Comparison of ENCODE assay signal across 12 cellular contexts in genomic region chr6:5190467-5190866, GRCh38.
DNase-seq lines count a peak whose midpoint lies in the region; ATAC-seq, FAIRE-seq and TF ChIP-seq lines count a peak whose summit lies in the region.
"Had no signal": no experiment of that assay in that cellular context is flagged by ENCODE, and none has a peak within 500 bp of the region (broad histone marks: within the 10 kb centered on the region; RNA-seq: fewer than 3 reads in every experiment).

No MANE protein-coding gene starts in this region.

- TF ChIP-seq POLR2A in NB4 (IDR thresholded peaks at IDR 0.05; ENCODE audit: extremely low read depth, insufficient read length): no peak
- TF ChIP-seq POLR2A in endothelial cell of umbilical vein (IDR thresholded peaks at IDR 0.05; ENCODE audit: low read depth, low read length): no peak

- no peak overlapping the region for H2BK15ac ChIP-seq in mesenchymal stem cell (ENCODE audit: low read depth, poor library complexity, severe bottlenecking)

- H3K4me1 ChIP-seq in endothelial cell of umbilical vein (ENCODE audit: control insufficient read depth, extremely low read depth, insufficient read depth, low read length): peaks cover 16% of the 10 kb centered on the region
- H3K4me1 ChIP-seq in mesenchymal stem cell (ENCODE audit: control insufficient read depth, insufficient read depth, low read depth, low read length): peaks cover 4% of the 10 kb centered on the region

- H2BK5ac ChIP-seq in mesenchymal stem cell (ENCODE audit: low read depth, low read length, poor library complexity, severe bottlenecking): no peak overlapping the region

- POLR2A ChIA-PET in endothelial cell of umbilical vein (lab: Charles Lee): no interaction called here

- no peak overlapping the region for H3K14ac ChIP-seq in mesenchymal stem cell (ENCODE audit: low read length in 2 of 2)

- H3K4me1 Mint-ChIP-seq in natural killer cell treated with Interleukin-12 subunit alpha and Interleukin-12 subunit beta and Interleukin-15 and Interleukin-18, amount 100 ng/mL, for 72 hours (ENCODE audit: low read depth in 2 of 2): no peaks in the 10 kb centered on the region

- dilution Hi-C loops in endothelial cell of umbilical vein (cut with MboI; ENCODE audit: extremely low pct_ligation_motif_present, low sequenced_read_pairs): no loop called here

- H3K9ac ChIP-seq in endothelial cell of umbilical vein (replicated peaks; ENCODE audit: extremely low read depth, insufficient read depth, low read length) (no peak overlapping the region), mesenchymal stem cell (ENCODE audit: low read length) (peak overlapping the region; percentile 64)

- no peak overlapping the region for H4K91ac ChIP-seq in mesenchymal stem cell (ENCODE audit: low read length)

- H3K27ac ChIP-seq in endothelial cell of umbilical vein (ENCODE audit: insufficient read depth, low read depth, low read length) (peak overlapping the region; percentile 37), mesenchymal stem cell (ENCODE audit: low read length, poor library complexity, severe bottlenecking) (peak overlapping the region; percentile 48)
- H3K27ac ChIP-seq: adrenal gland had no signal

- no peaks in the 10 kb centered on the region for H3K9me3 Mint-ChIP-seq in natural killer cell treated with Interleukin-12 subunit alpha and Interleukin-12 subunit beta and Interleukin-15 and Interleukin-18, amount 100 ng/mL, for 72 hours

- no peak overlapping the region for H3K23ac ChIP-seq in mesenchymal stem cell (ENCODE audit: low read length in 2 of 2)

- H3K4me2 ChIP-seq in endothelial cell of umbilical vein (ENCODE audit: insufficient read depth, low read length) (peak overlapping the region; percentile 8), mesenchymal stem cell (ENCODE audit: low read length, poor library complexity, severe bottlenecking) (no peak overlapping the region)

- no peaks in the 10 kb centered on the region for H4K20me1 ChIP-seq in endothelial cell of umbilical vein (replicated peaks; ENCODE audit: control insufficient read depth, extremely low read depth, insufficient read depth, low read length)

- H3K79me2 ChIP-seq in endothelial cell of umbilical vein (ENCODE audit: control insufficient read depth, insufficient read depth, low read length): no peaks in the 10 kb centered on the region

- peaks cover 13% of the 10 kb centered on the region for H3K79me1 ChIP-seq in mesenchymal stem cell (replicated peaks; ENCODE audit: low read length, poor library complexity, severe bottlenecking)

- H3K27me3 ChIP-seq in endothelial cell of umbilical vein (ENCODE audit: control insufficient read depth in 2 of 2, insufficient read depth in 2 of 2, low read length in 2 of 2): no peaks in the 10 kb centered on the region
- H3K27me3 ChIP-seq in mesenchymal stem cell (ENCODE audit: control insufficient read depth in 1 of 2, insufficient read depth in 1 of 2, low read length in 2 of 2): no peaks in the 10 kb centered on the region
- H3K27me3 ChIP-seq: adrenal gland had no signal

- H3K4me3 Mint-ChIP-seq in natural killer cell treated with Interleukin-12 subunit alpha and Interleukin-12 subunit beta and Interleukin-15 and Interleukin-18, amount 100 ng/mL, for 72 hours: no peak overlapping the region

- no peak overlapping the region for H3K4ac ChIP-seq in mesenchymal stem cell (ENCODE audit: low read depth in 1 of 2, low read length in 2 of 2)

- 91% methylated on average over 2 of the region's 4 CpGs for WGBS in mesenchymal stem cell

- H2BK12ac ChIP-seq in mesenchymal stem cell (ENCODE audit: low read length in 2 of 2): no peak overlapping the region

- BruUV-seq in endothelial cell of umbilical vein (replicated peaks; lab: Mats Ljungman, UMichigan): no TSS peak

- no peak overlapping the region for H3K18ac ChIP-seq in mesenchymal stem cell (ENCODE audit: low read depth in 1 of 2, low read length in 2 of 2)

- intact Hi-C loops in endothelial cell of umbilical vein (cut with micrococcal nuclease): no loop called here

- TF ChIP-seq CTCF in NB4 (IDR thresholded peaks at IDR 0.05; ENCODE audit: low read depth, low read length) (no peak), endothelial cell of umbilical vein (IDR thresholded peaks at IDR 0.05; ENCODE audit: extremely low read depth in 1 of 2, insufficient read depth in 1 of 2, low read depth in 1 of 2, low read length in 2 of 2) (no peak), GM20000 (IDR thresholded peaks at IDR 0.05; ENCODE audit: extremely low read depth, missing control alignments) (no peak)

- no peak overlapping the region for H4K8ac ChIP-seq in mesenchymal stem cell (ENCODE audit: low read length)

- no peak for ATAC-seq in natural killer cell treated with Interleukin-12 subunit alpha and Interleukin-12 subunit beta and Interleukin-15 and Interleukin-18, amount 100 ng/mL, for 72 hours

- no peaks in the 10 kb centered on the region for H3K36me3 Mint-ChIP-seq in natural killer cell treated with Interleukin-12 subunit alpha and Interleukin-12 subunit beta and Interleukin-15 and Interleukin-18, amount 100 ng/mL, for 72 hours

- H3K9me3 ChIP-seq in endothelial cell of umbilical vein (replicated peaks; ENCODE audit: control insufficient read depth, insufficient read depth, low read length): no peaks in the 10 kb centered on the region
- no peaks in the 10 kb centered on the region for H3K9me3 ChIP-seq in mesenchymal stem cell (ENCODE audit: control insufficient read depth, low read length)
- H3K9me3 ChIP-seq: adrenal gland had no signal

- H3K36me3 ChIP-seq in endothelial cell of umbilical vein (ENCODE audit: control insufficient read depth in 2 of 2, extremely low read depth in 1 of 2, insufficient read depth in 2 of 2, low read length in 2 of 2): no peaks in the 10 kb centered on the region
- H3K36me3 ChIP-seq in mesenchymal stem cell (ENCODE audit: control insufficient read depth in 1 of 2, insufficient read depth in 2 of 2, low read depth in 1 of 2, low read length in 2 of 2): peaks cover 0 to 5% of the 10 kb centered on the region in 2 experiments
- H3K36me3 ChIP-seq: adrenal gland had no signal

- no peak overlapping the region for H2AK5ac ChIP-seq in mesenchymal stem cell (ENCODE audit: low read length, severe bottlenecking)

- no peaks in the 10 kb centered on the region for H3K27me3 Mint-ChIP-seq in natural killer cell treated with Interleukin-12 subunit alpha and Interleukin-12 subunit beta and Interleukin-15 and Interleukin-18, amount 100 ng/mL, for 72 hours

- FAIRE-seq in endothelial cell of umbilical vein (lab: Jason Lieb, UNC): peak; percentile 88

- no peak overlapping the region for H3K27ac Mint-ChIP-seq in natural killer cell treated with Interleukin-12 subunit alpha and Interleukin-12 subunit beta and Interleukin-15 and Interleukin-18, amount 100 ng/mL, for 72 hours

- DNase-seq in AG20443 (ENCODE audit: low spot score) (peak; percentile 83), NB4 (ENCODE audit: low read depth) (peak; percentile 28), endothelial cell of umbilical vein (ENCODE audit: low read depth, low spot score) (peak; percentile 88), mesenchymal stem cell (peak; percentile 93), iPS-NIHi11 (ENCODE audit: low spot score) (no peak), NCI-H2029 (lab: John Stamatoyannopoulos, UW) (no peak), GM20000 (ENCODE audit: low spot score) (no peak)
- no peak for DNase-seq in natural killer cell treated with Interleukin-12 subunit alpha and Interleukin-12 subunit beta and Interleukin-15 and Interleukin-18, amount 100 ng/mL, for 72 hours (ENCODE audit: low spot score)
- DNase-seq: activated CD4-positive, alpha-beta T cell treated with anti-CD3 and anti-CD28 coated beads, Interleukin-2, amount 50 U/mL, for 48 hours; DMS53; KG1 had no signal

- CTCF ChIA-PET in endothelial cell of umbilical vein (lab: Charles Lee): interaction anchor here (1.0 to 2.4 kb wide), 9 partner anchors 11 to 199 kb away, joined by 3 to 11 read pairs (median 5); partner anchors contain the start of gene LYRM4

- no peak overlapping the region for H2AFZ ChIP-seq in endothelial cell of umbilical vein (ENCODE audit: low read depth, low read length)
- no peak overlapping the region for H2AFZ ChIP-seq in mesenchymal stem cell (ENCODE audit: low read depth, low read length)

- no peak overlapping the region for H3K4me3 ChIP-seq in NB4 (ENCODE audit: low read depth, low read length)
- H3K4me3 ChIP-seq in endothelial cell of umbilical vein (replicated peaks in 1 of 3; ENCODE audit: insufficient read depth in 1 of 3, low read depth in 1 of 3, low read length in 3 of 3): no peak overlapping the region
- H3K4me3 ChIP-seq in mesenchymal stem cell (ENCODE audit: insufficient read depth in 1 of 2, low read depth in 1 of 2, low read length in 2 of 2): no peak overlapping the region
- H3K4me3 ChIP-seq: adrenal gland had no signal

- H3K9me1 ChIP-seq in endothelial cell of umbilical vein (replicated peaks; ENCODE audit: control insufficient read depth, extremely low read depth, insufficient read depth, low read length): no peaks in the 10 kb centered on the region

- no peak overlapping the region for H2BK120ac ChIP-seq in mesenchymal stem cell (ENCODE audit: low read depth, low read length)

TF ChIP-seq in endothelial cell of umbilical vein, 7 proteins besides CTCF, POLR2A, EP300 and RAD21:
- no peak for TF ChIP-seq POLR2AphosphoS5 (IDR thresholded peaks at IDR 0.05; ENCODE audit: insufficient read depth, low read depth, low read length)
- peak; percentile 43 for TF ChIP-seq FOS (IDR thresholded peaks at IDR 0.05; ENCODE audit: borderline replicate concordance, insufficient read depth, low read length)
- TF ChIP-seq JUN (IDR thresholded peaks at IDR 0.05; ENCODE audit: borderline replicate concordance, insufficient read depth, insufficient read length, low read depth): peak; percentile 80

Comparison
In these comparisons a context has a peak if more than half of its experiments do, and no peak if none do; other contexts are left out.
1. DNase-seq: peak in AG20443 (single experiment), NB4 (single experiment), endothelial cell of umbilical vein (single experiment) and mesenchymal stem cell (single experiment); none in iPS-NIHi11 (single experiment), natural killer cell treated with Interleukin-12 subunit alpha and Interleukin-12 subunit beta and Interleukin-15 and Interleukin-18, amount 100 ng/mL, for 72 hours (single experiment), NCI-H2029 (single experiment) and GM20000 (single experiment).